In genomic region chr12:109277899-109278762, GRCh38 we compare ENCODE assay signal across 1 cellular context.
TF ChIP-seq lines count a peak whose summit lies in the region.

No MANE protein-coding gene starts in this region.

TF ChIP-seq in HepG2, 621 proteins besides CTCF, POLR2A, EP300 and RAD21 (continued from another document and continues in another):
- no peak for TF ChIP-seq ZNF562 (CRISPR knock-in tag; IDR thresholded peaks at IDR 0.05; ENCODE audit: borderline replicate concordance)
- TF ChIP-seq PHF8 (CRISPR knock-in tag; IDR thresholded peaks at IDR 0.05): no peak
- TF ChIP-seq ZNF18 (CRISPR knock-in tag; IDR thresholded peaks at IDR 0.05; ENCODE audit: insufficient replicate concordance): no peak
- no peak for TF ChIP-seq ATM (IDR thresholded peaks at IDR 0.05; ENCODE audit: borderline replicate concordance)
- TF ChIP-seq ARID5B (CRISPR knock-in tag; IDR thresholded peaks at IDR 0.05): peak; percentile 90
- peak; percentile 60 for TF ChIP-seq TRIM24 (CRISPR knock-in tag; IDR thresholded peaks at IDR 0.05)
- no peak for TF ChIP-seq ZNF333 (CRISPR knock-in tag; IDR thresholded peaks at IDR 0.05; ENCODE audit: borderline replicate concordance)
- TF ChIP-seq HOXD1 (CRISPR knock-in tag; IDR thresholded peaks at IDR 0.05): no peak
- TF ChIP-seq NFYC (CRISPR knock-in tag; IDR thresholded peaks at IDR 0.05): peak; percentile 28; the same call in 1 of the 2 replicates
- TF ChIP-seq TFE3 (CRISPR knock-in tag; IDR thresholded peaks at IDR 0.05): peak; percentile 72
- TF ChIP-seq EEA1 (CRISPR knock-in tag; IDR thresholded peaks at IDR 0.05; ENCODE audit: borderline replicate concordance): no peak
- no peak for TF ChIP-seq JDP2 (CRISPR knock-in tag; IDR thresholded peaks at IDR 0.05; ENCODE audit: borderline replicate concordance)
- no peak for TF ChIP-seq NR1H2 (CRISPR knock-in tag; IDR thresholded peaks at IDR 0.05; ENCODE audit: borderline replicate concordance, low read depth)
- no peak for TF ChIP-seq ZBTB4 (CRISPR knock-in tag; IDR thresholded peaks at IDR 0.05; ENCODE audit: borderline replicate concordance)
- peak; percentile 50 for TF ChIP-seq ASH2L (IDR thresholded peaks at IDR 0.05; ENCODE audit: insufficient read length, low read depth, low read length)
- no peak for TF ChIP-seq MZF1 (CRISPR knock-in tag; IDR thresholded peaks at IDR 0.05; ENCODE audit: borderline replicate concordance)
- TF ChIP-seq ZNF253 (CRISPR knock-in tag; IDR thresholded peaks at IDR 0.05; ENCODE audit: borderline replicate concordance): no peak
- TF ChIP-seq ZFP62 (CRISPR knock-in tag; IDR thresholded peaks at IDR 0.05): no peak
- no peak; the same call in 1 of the 2 replicates for TF ChIP-seq AHR (CRISPR knock-in tag; IDR thresholded peaks at IDR 0.05)
- no peak for TF ChIP-seq ZNF790 (CRISPR knock-in tag; IDR thresholded peaks at IDR 0.05; ENCODE audit: borderline replicate concordance)
- TF ChIP-seq MLX (CRISPR knock-in tag; IDR thresholded peaks at IDR 0.05): peak; percentile 63; the same call in 1 of the 2 replicates
- TF ChIP-seq ZBTB20 (CRISPR knock-in tag; IDR thresholded peaks at IDR 0.05; ENCODE audit: borderline replicate concordance, low read depth): 0 out of 2 replicates have a peak, but pooled peaks have one; percentile 30
- TF ChIP-seq ZNF616 (CRISPR knock-in tag; IDR thresholded peaks at IDR 0.05; ENCODE audit: low read depth): no peak
- TF ChIP-seq ZSCAN29 (CRISPR knock-in tag; conservative IDR thresholded peaks at IDR 0.05): peak; percentile 80; the same call in 1 of the 2 replicates
- TF ChIP-seq ZBTB25 (CRISPR knock-in tag; IDR thresholded peaks at IDR 0.05): 0 out of 2 replicates have a peak, but pooled peaks have one; percentile 19
- no peak for TF ChIP-seq ZNF510 (CRISPR knock-in tag; IDR thresholded peaks at IDR 0.05; ENCODE audit: low read depth)
- TF ChIP-seq SKI (IDR thresholded peaks at IDR 0.05; ENCODE audit: partially characterized antibody): peak; percentile 81
- no peak for TF ChIP-seq PRMT3 (CRISPR knock-in tag; IDR thresholded peaks at IDR 0.05; ENCODE audit: borderline replicate concordance, low read depth)
- TF ChIP-seq CHCHD3 (CRISPR knock-in tag; IDR thresholded peaks at IDR 0.05): no peak
- no peak for TF ChIP-seq RARG (CRISPR knock-in tag; IDR thresholded peaks at IDR 0.05; ENCODE audit: low read depth)
- 0 out of 2 replicates have a peak, but pooled peaks have one; percentile 53 for TF ChIP-seq KDM6A (CRISPR knock-in tag; IDR thresholded peaks at IDR 0.05; ENCODE audit: low read depth)
- no peak for TF ChIP-seq ZNF235 (CRISPR knock-in tag; IDR thresholded peaks at IDR 0.05; ENCODE audit: borderline replicate concordance)
- TF ChIP-seq ZNF318 (CRISPR knock-in tag; IDR thresholded peaks at IDR 0.05): no peak
- no peak for TF ChIP-seq MBNL3 (CRISPR knock-in tag; conservative IDR thresholded peaks at IDR 0.05)
- peak; percentile 66; the same call in 1 of the 2 replicates for TF ChIP-seq RXRA (CRISPR knock-in tag; IDR thresholded peaks at IDR 0.05)
- no peak for TF ChIP-seq ZNF160 (CRISPR knock-in tag; IDR thresholded peaks at IDR 0.05)
- TF ChIP-seq TAF1 (CRISPR knock-in tag; IDR thresholded peaks at IDR 0.05): no peak
- no peak for TF ChIP-seq GMEB1 (CRISPR knock-in tag; IDR thresholded peaks at IDR 0.05; ENCODE audit: borderline replicate concordance)
